ENCODE assay signal across 20 cellular contexts in genomic region chr20:43467589-43467988, GRCh38. TPM values are rescaled to one million over a fixed set of nuclear protein-coding genes. Genes with fewer than 3 reads are reported as not detected.
DNase-seq lines count a peak whose midpoint lies in the region; ATAC-seq, FAIRE-seq and TF ChIP-seq lines count a peak whose summit lies in the region.
"Had no signal": no experiment of that assay in that cellular context is flagged by ENCODE, and none has a peak within 500 bp of the region (broad histone marks: within the 10 kb centered on the region; RNA-seq: fewer than 3 reads in every experiment).

No MANE protein-coding gene starts in this region.

- peaks cover 29 to 69% of the 10 kb centered on the region in 2 experiments for H3K36me3 ChIP-seq in SK-N-SH (replicated peaks in 1 of 2; ENCODE audit: control insufficient read depth in 1 of 2, insufficient read depth in 2 of 2, low read length in 1 of 2)
- peaks cover 7 to 44% of the 10 kb centered on the region in 2 experiments for H3K36me3 ChIP-seq in HepG2 (replicated peaks in 1 of 2; ENCODE audit: control insufficient read depth in 1 of 2, insufficient read depth in 2 of 2, low read length in 2 of 2)
- H3K36me3 ChIP-seq in right lobe of liver = peaks cover 4 to 65% (median 20%) of the 10 kb centered on the region in 4 donors
- H3K36me3 ChIP-seq in HEK293 (ENCODE audit: control insufficient read depth in 2 of 2, insufficient read depth in 1 of 2, low read length in 2 of 2) = peaks cover 28 to 43% of the 10 kb centered on the region in 2 experiments
- peaks cover 12% of the 10 kb centered on the region for H3K36me3 ChIP-seq in smooth muscle cell (ENCODE audit: low read depth)

- H4K20me1 ChIP-seq in SK-N-SH (ENCODE audit: insufficient read depth) (peaks cover 37% of the 10 kb centered on the region), HepG2 (ENCODE audit: insufficient read depth, low read length) (peaks cover 29% of the 10 kb centered on the region), smooth muscle cell (ENCODE audit: low read depth) (peaks cover 94% of the 10 kb centered on the region)

- H3K4me3 ChIP-seq in SK-N-SH (ENCODE audit: low read depth in 2 of 2, low read length in 1 of 2) (no peak overlapping the region), HepG2 (replicated peaks in 1 of 3; ENCODE audit: insufficient read depth in 1 of 3, low read depth in 2 of 3, low read length in 3 of 3) (no peak overlapping the region), right lobe of liver (no peak overlapping the region), HEK293 (ENCODE audit: low read depth, low read length) (no peak overlapping the region), smooth muscle cell (no peak overlapping the region)
- H3K4me3 ChIP-seq: A549, HAP-1 had no signal

- no peak for FAIRE-seq in HepG2 (lab: Jason Lieb, UNC)
- FAIRE-seq: A549, G401.6, GM12892, H54 had no signal

- POLR2A ChIA-PET in SK-N-SH (lab: Yijun Ruan, JAX) = no interaction called here
- POLR2A ChIA-PET in HepG2 (lab: Yijun Ruan, JAX) = interaction anchor here (2.5 kb wide), 1 partner anchor 11 kb away, joined by 40 read pairs; the partner anchor contains the start of gene SRSF6
- POLR2A ChIA-PET in HEK293 (lab: Yijun Ruan, JAX) = interaction anchor here (0.6 to 0.7 kb wide), 2 partner anchors 39 to 1217 kb away, joined by 3 to 10 read pairs; no protein-coding TSS in a partner anchor

- TF ChIP-seq POLR2A in HepG2 (IDR thresholded peaks at IDR 0.05; ENCODE audit: insufficient read depth in 1 of 2, low read depth in 2 of 2, low read length in 2 of 2) (no peak), right lobe of liver (IDR thresholded peaks at IDR 0.05) (no peak)

- CTCF ChIA-PET in SK-N-SH (lab: Yijun Ruan, JAX) = interaction anchor here (2.8 kb wide), 1 partner anchor 19 kb away, joined by 7 read pairs; no protein-coding TSS in a partner anchor
- CTCF ChIA-PET in HepG2 (lab: Yijun Ruan, JAX; ENCODE audit: low intra/inter-chr PET ratio, low total read pairs) = no interaction called here
- CTCF ChIA-PET in HEK293 (lab: Yijun Ruan, JAX) = no interaction called here

- no peaks in the 10 kb centered on the region for H3K27me3 ChIP-seq in SK-N-SH (ENCODE audit: insufficient read depth)
- H3K27me3 ChIP-seq in HepG2 (ENCODE audit: control insufficient read depth in 1 of 2, insufficient read depth in 2 of 2, low read length in 2 of 2) = no peaks in the 10 kb centered on the region
- no peaks in the 10 kb centered on the region for H3K27me3 ChIP-seq in right lobe of liver
- H3K27me3 ChIP-seq in smooth muscle cell (ENCODE audit: low read depth) = no peaks in the 10 kb centered on the region

- H3F3A ChIP-seq in SK-N-SH (replicated peaks; ENCODE audit: insufficient read depth) (peaks cover 48% of the 10 kb centered on the region), smooth muscle cell (ENCODE audit: low read depth) (peaks cover 32% of the 10 kb centered on the region)

- H3K9me3 ChIP-seq in SK-N-SH (no peaks in the 10 kb centered on the region), HepG2 (ENCODE audit: low read length) (no peaks in the 10 kb centered on the region), right lobe of liver (no peaks in the 10 kb centered on the region), HEK293 (ENCODE audit: control insufficient read depth, insufficient read depth, low read depth, low read length) (no peaks in the 10 kb centered on the region), smooth muscle cell (replicated peaks; ENCODE audit: low read depth) (no peaks in the 10 kb centered on the region)
- H3K9me3 ChIP-seq: A549, HAP-1 had no signal

- no peak for ATAC-seq in SK-N-SH treated with all-trans-retinoic acid at 6 μM for 48 hours
- ATAC-seq in HepG2 = peak; percentile 0; the same call in 2 of the 3 replicates
- no peak for ATAC-seq in right lobe of liver

- no peak overlapping the region for H3K27ac ChIP-seq in SK-N-SH (ENCODE audit: low read depth in 2 of 2, low read length in 1 of 2)
- H3K27ac ChIP-seq in HepG2 (ENCODE audit: extremely low read length, insufficient read depth, low read length) = no peak overlapping the region
- H3K27ac ChIP-seq in right lobe of liver = no peak overlapping the region
- H3K27ac ChIP-seq in HEK293 (ENCODE audit: extremely low read depth, low read depth, low read length) = no peak overlapping the region
- H3K27ac ChIP-seq in smooth muscle cell (ENCODE audit: low read depth) = no peak overlapping the region
- H3K27ac ChIP-seq: A549 had no signal

- in situ Hi-C loops in HepG2 (cut with HindIII; ENCODE audit: extremely low pct_ligation_motif_present, low pct_unique_long_range_greater_than_20kb) = no loop called here

- H3K4me1 ChIP-seq in SK-N-SH (ENCODE audit: control insufficient read depth in 1 of 2, insufficient read depth in 2 of 2, low read depth in 1 of 2, low read length in 1 of 2) (peaks cover 5 to 8% of the 10 kb centered on the region in 2 experiments; a peak in 1 of 4 replicates), HepG2 (ENCODE audit: insufficient read depth, low read length) (peaks cover 8% of the 10 kb centered on the region; the same call in 1 of the 2 replicates), right lobe of liver (peaks cover 0 to 9% (median 0%) of the 10 kb centered on the region in 4 donors), HEK293 (ENCODE audit: control insufficient read depth, insufficient read depth, low read length) (no peaks in the 10 kb centered on the region), smooth muscle cell (ENCODE audit: low read depth) (no peaks in the 10 kb centered on the region)
- H3K4me1 ChIP-seq: A549, HAP-1 had no signal

- TF ChIP-seq RAD21 in SK-N-SH (IDR thresholded peaks at IDR 0.05; ENCODE audit: low read length) (no peak), HepG2 (CRISPR knock-in tag; IDR thresholded peaks at IDR 0.05) (no peak)

- intact Hi-C loops in HepG2 (cut with micrococcal nuclease; ENCODE audit: unreplicated experiment) = no loop called here
- intact Hi-C loops in right lobe of liver (cut with DNase I) = no loop called here

- H3K9ac ChIP-seq in SK-N-SH (no peak overlapping the region), HepG2 (ENCODE audit: insufficient read depth, low read depth, low read length) (no peak overlapping the region), smooth muscle cell (ENCODE audit: low read depth) (no peak overlapping the region)

- TF ChIP-seq CTCF in SK-N-SH (IDR thresholded peaks at IDR 0.05) = no peak
- TF ChIP-seq CTCF in HepG2 (CRISPR knock-in tag; IDR thresholded peaks at IDR 0.05) = no peak
- TF ChIP-seq CTCF in right lobe of liver (IDR thresholded peaks at IDR 0.05) = no peak
- TF ChIP-seq CTCF in HEK293 (tag by site-specific recombination; IDR thresholded peaks at IDR 0.05) = no peak
- no peak for TF ChIP-seq CTCF in smooth muscle cell (IDR thresholded peaks at IDR 0.05; ENCODE audit: borderline replicate concordance, insufficient read depth, poor library complexity, severe bottlenecking)

- DNase-seq in SK-N-SH (no peak), HepG2 (ENCODE audit: low spot score) (no peak), right lobe of liver (no peak), NCI-H2029 treated with DMSO at 0.1 percent for 48 hours (lab: John Stamatoyannopoulos, UW) (no peak), smooth muscle cell (lab: John Stamatoyannopoulos, UW; ENCODE audit: unreplicated experiment) (no peak)
- DNase-seq: 8988T; ACHN; C1 segment of cervical spinal cord; CD4-positive, alpha-beta memory T cell; COR-L47; DMS153; DND-41; GOT3 had no signal

- no peaks in the 10 kb centered on the region for H3K9me2 ChIP-seq in SK-N-SH

- no TSS peak for BruUV-seq in HepG2 (replicated peaks; lab: Mats Ljungman, UMichigan)

- no peak for TF ChIP-seq EP300 in SK-N-SH (IDR thresholded peaks at IDR 0.05; ENCODE audit: borderline replicate concordance in 1 of 2, low read depth in 1 of 2, low read length in 1 of 2)
- TF ChIP-seq EP300 in HepG2 (IDR thresholded peaks at IDR 0.05; ENCODE audit: low read depth in 2 of 2, low read length in 2 of 2) = no peak
- TF ChIP-seq EP300 in HepG2 (CRISPR knock-in tag; IDR thresholded peaks at IDR 0.05; ENCODE audit: borderline replicate concordance) = no peak

- WGBS in SK-N-SH (ENCODE audit: low lambda C conversion rate) = 95% methylated on average over 1 of the region's 1 CpG
- 98% methylated on average over 1 of the region's 1 CpG for WGBS in HepG2 (ENCODE audit: low lambda C conversion rate)
- WGBS in right lobe of liver (ENCODE audit: insufficient coverage, low coverage, low lambda C conversion rate, missing lambda C conversion rate) = 90% methylated on average over 1 of the region's 1 CpG
- 97% methylated on average over 1 of the region's 1 CpG for WGBS in smooth muscle cell (ENCODE audit: low lambda C conversion rate)

- no peak overlapping the region for H3K4me2 ChIP-seq in SK-N-SH
- H3K4me2 ChIP-seq in HepG2 (ENCODE audit: low read depth, low read length) = no peak overlapping the region
- H3K4me2 ChIP-seq in smooth muscle cell = no peak overlapping the region
- H3K4me2 ChIP-seq: A549 had no signal

- H2AFZ ChIP-seq in SK-N-SH (ENCODE audit: low read depth) (no peak overlapping the region), HepG2 (ENCODE audit: low read length) (no peak overlapping the region), smooth muscle cell (ENCODE audit: low read depth) (no peak overlapping the region)

- H3K79me2 ChIP-seq in SK-N-SH (ENCODE audit: insufficient read depth) (peaks cover 26% of the 10 kb centered on the region), HepG2 (ENCODE audit: insufficient read depth, low read length) (peaks cover 9% of the 10 kb centered on the region), smooth muscle cell (ENCODE audit: low read depth) (peaks cover 16% of the 10 kb centered on the region)

RNA-seq across cellular contexts. Expression of gene SRSF6, which starts 9.9 kb away (rescaled TPM):
- 92.6 and 126 TPM in 2 replicates for polyA plus RNA-seq in SK-N-SH (2012; rRNA removed)
- polyA plus RNA-seq in SK-N-SH (2012; cell fraction: cytosol; rRNA removed) = 97.0 and 98.6 TPM in 2 replicates
- 193 and 328 TPM in 2 replicates for polyA plus RNA-seq in SK-N-SH (2012; cell fraction: nucleus; rRNA removed)
- total RNA-seq in HepG2 (2016; rRNA removed; fragmentation: Illumina TruSeq; extraction: Trizol) = 184 and 194 TPM in 2 replicates
- 15.0 and 16.0 TPM in 2 replicates for total RNA-seq in HepG2 (2016; cell fraction: cytosol; rRNA removed; fragmentation: Illumina TruSeq; extraction: Trizol; ENCODE audit: low read depth)
- total RNA-seq in HepG2 (2016; cell fraction: insoluble cytoplasmic fraction; rRNA removed; fragmentation: Illumina TruSeq; extraction: Trizol) = 174 and 198 TPM in 2 replicates
- total RNA-seq in HepG2 (2016; cell fraction: membrane; rRNA removed; fragmentation: Illumina TruSeq; extraction: Trizol) = 47.5 and 54.5 TPM in 2 replicates
- total RNA-seq in HepG2 (2016; cell fraction: nucleus; rRNA removed; fragmentation: Illumina TruSeq; extraction: Trizol) = 244 and 253 TPM in 2 replicates
- 151 and 156 TPM in 2 replicates for polyA plus RNA-seq in HepG2 (2011; rRNA removed)
- polyA plus RNA-seq in HepG2 (2011; cell fraction: cytosol; rRNA removed) = 62.2 and 93.1 TPM in 2 replicates
- polyA plus RNA-seq in HepG2 (2011; cell fraction: nucleus; rRNA removed) = 386 and 421 TPM in 2 replicates
- polyA plus RNA-seq in HepG2 (2012) = 116 and 122 TPM in 2 replicates
- 13.9 and 17.6 TPM in 2 replicates for polyA plus RNA-seq in HepG2 (2016; cell fraction: cytosol; fragmentation: Illumina TruSeq; extraction: Trizol; ENCODE audit: low read depth)
- 195 and 211 TPM in 2 replicates for polyA plus RNA-seq in HepG2 (2016; cell fraction: insoluble cytoplasmic fraction; fragmentation: Illumina TruSeq; extraction: Trizol; ENCODE audit: low read depth)
- polyA plus RNA-seq in HepG2 (2016; cell fraction: membrane; fragmentation: Illumina TruSeq; extraction: Trizol; ENCODE audit: low read depth) = 30.9 and 36.1 TPM in 2 replicates
- polyA plus RNA-seq in HepG2 (2016; cell fraction: nucleus; fragmentation: Illumina TruSeq; extraction: Trizol; ENCODE audit: insufficient read depth, low read depth) = 597 and 599 TPM in 2 replicates
- 66.2 and 97.9 TPM in 2 replicates for polyA minus RNA-seq in HepG2 (2011; rRNA and poly(A)+ RNA removed; ENCODE audit: low replicate concordance)
- 39.1 and 45.4 TPM in 2 replicates for polyA minus RNA-seq in HepG2 (2011; cell fraction: cytosol; rRNA and poly(A)+ RNA removed)
- 358 and 382 TPM in 2 replicates for polyA minus RNA-seq in HepG2 (2011; cell fraction: nucleus; rRNA and poly(A)+ RNA removed)
- total RNA-seq in right lobe of liver = 100 to 1,000 TPM in 1 of 6 experiments, 10 to 100 TPM in 5; 35.1 to 111 (median 76.8) TPM
- 85.0 and 96.0 TPM in 2 replicates for total RNA-seq in smooth muscle cell
- polyA plus RNA-seq in smooth muscle cell = 25.1 and 35.5 TPM in 2 replicates

RNA-seq across cellular contexts. Expression of gene L3MBTL1, which starts 39.9 kb away (rescaled TPM):
- polyA plus RNA-seq in SK-N-SH (2012; rRNA removed) (8.9 and 14.5 TPM in 2 replicates), HepG2 (2011; rRNA removed) (17.8 and 23.8 TPM in 2 replicates), smooth muscle cell (7.7 and 13.0 TPM in 2 replicates)
- 1.8 and 2.7 TPM in 2 replicates for polyA plus RNA-seq in SK-N-SH (2012; cell fraction: cytosol; rRNA removed)
- 112 and 128 TPM in 2 replicates for polyA plus RNA-seq in SK-N-SH (2012; cell fraction: nucleus; rRNA removed)
- total RNA-seq in HepG2 (2016; rRNA removed; fragmentation: Illumina TruSeq; extraction: Trizol) (2.4 and 9.0 TPM in 2 replicates), right lobe of liver (1 to 10 TPM; 1.2 to 3.2 (median 2.4) TPM), smooth muscle cell (8.9 and 9.2 TPM in 2 replicates)
- 2.7 and 2.9 TPM in 2 replicates for total RNA-seq in HepG2 (2016; cell fraction: cytosol; rRNA removed; fragmentation: Illumina TruSeq; extraction: Trizol; ENCODE audit: low read depth)
- total RNA-seq in HepG2 (2016; cell fraction: insoluble cytoplasmic fraction; rRNA removed; fragmentation: Illumina TruSeq; extraction: Trizol) = 1.7 and 8.3 TPM in 2 replicates
- 1.8 and 3.0 TPM in 2 replicates for total RNA-seq in HepG2 (2016; cell fraction: membrane; rRNA removed; fragmentation: Illumina TruSeq; extraction: Trizol)
- 19.0 and 22.4 TPM in 2 replicates for total RNA-seq in HepG2 (2016; cell fraction: nucleus; rRNA removed; fragmentation: Illumina TruSeq; extraction: Trizol)
- 2.3 and 3.0 TPM in 2 replicates for polyA plus RNA-seq in HepG2 (2011; cell fraction: cytosol; rRNA removed)
- polyA plus RNA-seq in HepG2 (2011; cell fraction: nucleus; rRNA removed) = 165 and 173 TPM in 2 replicates
- polyA plus RNA-seq in HepG2 (2012) = 11.7 and 15.2 TPM in 2 replicates
- 0.17 and 0.46 TPM in 2 replicates for polyA plus RNA-seq in HepG2 (2016; cell fraction: cytosol; fragmentation: Illumina TruSeq; extraction: Trizol; ENCODE audit: low read depth)
- polyA plus RNA-seq in HepG2 (2016; cell fraction: insoluble cytoplasmic fraction; fragmentation: Illumina TruSeq; extraction: Trizol; ENCODE audit: low read depth) = 1.1 and 1.9 TPM in 2 replicates
- polyA plus RNA-seq in HepG2 (2016; cell fraction: membrane; fragmentation: Illumina TruSeq; extraction: Trizol; ENCODE audit: low read depth) = 0.76 and 0.97 TPM in 2 replicates
- 27.6 and 31.6 TPM in 2 replicates for polyA plus RNA-seq in HepG2 (2016; cell fraction: nucleus; fragmentation: Illumina TruSeq; extraction: Trizol; ENCODE audit: insufficient read depth, low read depth)
- polyA minus RNA-seq in HepG2 (2011; rRNA and poly(A)+ RNA removed; ENCODE audit: low replicate concordance) = 21.5 and 30.3 TPM in 2 replicates
- polyA minus RNA-seq in HepG2 (2011; cell fraction: cytosol; rRNA and poly(A)+ RNA removed) = 2.5 TPM in 2 replicates
- polyA minus RNA-seq in HepG2 (2011; cell fraction: nucleus; rRNA and poly(A)+ RNA removed) = 70.9 and 90.3 TPM in 2 replicates
